In the genomic region with DNA sequence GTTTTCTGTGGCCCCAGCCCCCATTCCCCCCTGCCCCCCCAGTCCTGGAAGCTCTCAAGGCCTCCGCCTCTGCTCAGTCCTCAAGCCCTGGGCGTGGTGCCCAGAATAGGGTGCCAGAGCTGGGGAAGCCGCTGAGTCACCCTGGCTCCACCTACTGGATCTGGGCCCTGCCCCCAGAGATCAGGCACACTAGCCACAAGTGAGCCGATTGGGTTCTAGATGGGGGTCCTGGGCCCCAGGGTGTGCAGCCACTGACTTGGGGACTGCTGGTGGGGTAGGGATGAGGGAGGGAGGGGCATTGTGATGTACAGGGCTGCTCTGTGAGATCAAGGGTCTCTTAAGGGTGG, we compare ENCODE assay signal across 6 cellular contexts.
DNase-seq lines count a peak whose midpoint lies in the region; TF ChIP-seq lines count a peak whose summit lies in the region.

No MANE protein-coding gene starts in this region.

- H3K9me3 ChIP-seq in MM.1S (replicated peaks; ENCODE audit: insufficient read depth, low read length), result no peaks in the 10 kb centered on the region

- peaks cover 25% of the 10 kb centered on the region for H3K4me1 ChIP-seq in rectal smooth muscle tissue (ENCODE audit: control insufficient read depth, insufficient read depth, low read length)
- H3K4me1 ChIP-seq in MM.1S (ENCODE audit: low read length), result peaks cover 9% of the 10 kb centered on the region; the same call in 1 of the 2 replicates

- H3K4me3 ChIP-seq in epithelial cell of esophagus (ENCODE audit: low read length) (peak overlapping the region; percentile 52), rectal smooth muscle tissue (ENCODE audit: low read length) (peak overlapping the region; percentile 56), MM.1S (ENCODE audit: low read length) (no peak overlapping the region)

- POLR2A ChIA-PET in GM10248 (lab: Yijun Ruan, JAX), result interaction anchor here (0.6 kb wide), 1 partner anchor 21 kb away, joined by 3 read pairs; no protein-coding TSS in a partner anchor

- H3K36me3 ChIP-seq in rectal smooth muscle tissue (ENCODE audit: control insufficient read depth, insufficient read depth, low read length) (peaks cover 50% of the 10 kb centered on the region), MM.1S (replicated peaks; ENCODE audit: insufficient read depth, low read length) (peaks cover 56% of the 10 kb centered on the region)

- no peaks in the 10 kb centered on the region for H3F3A ChIP-seq in MM.1S (ENCODE audit: insufficient read depth, low read length)

- H3K9ac ChIP-seq in rectal smooth muscle tissue (ENCODE audit: low read length) (no peak overlapping the region), MM.1S (ENCODE audit: low read length) (no peak overlapping the region)

- H3K79me2 ChIP-seq in MM.1S (ENCODE audit: low read length), result peaks cover 99% of the 10 kb centered on the region

- no peaks in the 10 kb centered on the region for H3K9me2 ChIP-seq in MM.1S (replicated peaks; ENCODE audit: insufficient read depth, low read length)

- H3K27ac ChIP-seq in rectal smooth muscle tissue (ENCODE audit: low read depth, low read length) (peak overlapping the region; percentile 97), MM.1S (ENCODE audit: low read length) (no peak overlapping the region)

- H3K27me3 ChIP-seq in rectal smooth muscle tissue (ENCODE audit: control insufficient read depth, insufficient read depth, low read length), result no peaks in the 10 kb centered on the region
- no peaks in the 10 kb centered on the region for H3K27me3 ChIP-seq in MM.1S (replicated peaks; ENCODE audit: insufficient read depth, low read length)

- TF ChIP-seq CTCF in GM10248 (IDR thresholded peaks at IDR 0.05; ENCODE audit: control extremely low read depth, extremely low read depth, low read depth, missing control alignments) (no peak), epithelial cell of esophagus (IDR thresholded peaks at IDR 0.05; ENCODE audit: insufficient read depth, low read depth, low read length, missing control alignments) (no peak), MM.1S (IDR thresholded peaks at IDR 0.05; ENCODE audit: low read length) (no peak)

- no peak overlapping the region for H2AFZ ChIP-seq in MM.1S (ENCODE audit: low read length)

- DNase-seq in GM10248 (ENCODE audit: extremely low spot score) (peak; percentile 20), SHP77 (lab: John Stamatoyannopoulos, UW) (peak; percentile 14 to 52), epithelial cell of esophagus (ENCODE audit: low read depth) (peak; percentile 94), NCI-H524 treated with DMSO at 0.1 percent for 48 hours (lab: John Stamatoyannopoulos, UW) (no peak), MM.1S (no peak)

- peaks cover 55% of the 10 kb centered on the region for H4K20me1 ChIP-seq in MM.1S (ENCODE audit: insufficient read depth, low read length)

- no peak overlapping the region for H3K4me2 ChIP-seq in MM.1S (ENCODE audit: low read depth, low read length)

- CTCF ChIA-PET in GM10248 (lab: Yijun Ruan, JAX), result interaction anchor here (0.8 to 1.2 kb wide), 3 partner anchors 9 to 26 kb away, joined by 3 to 7 read pairs (median 3); no protein-coding TSS in a partner anchor

Comparison
In these comparisons a context has a peak if more than half of its experiments do, and no peak if none do; other contexts are left out.
1. DNase-seq: peak in GM10248 (single experiment), SHP77 (2 of 2) and epithelial cell of esophagus (single experiment); none in NCI-H524 treated with DMSO at 0.1 percent for 48 hours (single experiment) and MM.1S (single experiment).